Comparison of ENCODE assay signal across 10 cellular contexts in the genomic region with DNA sequence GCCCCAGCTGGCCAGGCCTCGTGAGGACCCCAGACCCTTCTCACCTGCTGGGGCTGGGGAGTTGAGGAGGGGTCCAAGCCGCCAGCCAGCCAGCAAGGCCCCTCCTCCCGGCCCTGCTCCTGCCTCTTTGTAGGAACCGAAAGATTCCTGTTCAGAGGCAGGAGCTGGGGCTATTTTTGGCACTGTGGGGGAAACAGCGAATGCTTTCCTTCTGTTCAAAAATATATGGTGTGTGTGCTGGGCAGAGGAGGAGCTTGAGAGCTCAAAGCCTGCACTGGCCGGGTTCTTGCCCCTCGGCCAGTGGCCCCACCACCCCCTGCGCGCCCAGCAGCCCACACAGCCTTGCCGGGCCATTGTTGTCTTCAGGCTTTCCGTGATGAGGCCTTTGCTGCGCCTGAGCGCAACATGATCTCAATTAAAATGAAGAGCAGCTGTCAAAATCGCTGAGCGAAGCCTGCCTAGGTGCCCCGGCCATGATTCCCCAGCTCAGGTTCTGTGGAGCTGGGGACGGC. TPM values are rescaled to one million over a fixed set of nuclear protein-coding genes. Genes with fewer than 3 reads are reported as not detected.
DNase-seq lines count a peak whose midpoint lies in the region; ATAC-seq, FAIRE-seq and TF ChIP-seq lines count a peak whose summit lies in the region.
"Had no signal": no experiment of that assay in that cellular context is flagged by ENCODE, and none has a peak within 500 bp of the region (broad histone marks: within the 10 kb centered on the region; RNA-seq: fewer than 3 reads in every experiment).

No MANE protein-coding gene starts in this region.

- CTCF ChIA-PET in activated naive CD4-positive, alpha-beta T cell treated with anti-CD3 and anti-CD28 coated beads for 36 hours (lab: Charles Lee), result interaction anchor here (0.6 to 0.7 kb wide), 2 partner anchors 51 to 58 kb away, joined by 3 to 4 read pairs; no protein-coding TSS in a partner anchor

- WGBS in prostate gland, result 59% methylated on average over 15 of the region's 17 CpGs

- H3K27me3 ChIP-seq in prostate gland (replicated peaks; ENCODE audit: insufficient read depth) (no peaks in the 10 kb centered on the region), foreskin keratinocyte (no peaks in the 10 kb centered on the region)

- H3K9me3 ChIP-seq in prostate gland, result no peaks in the 10 kb centered on the region

- FAIRE-seq in HTR-8/SVneo (lab: Jason Lieb, UNC), result no peak

- peaks cover 2% of the 10 kb centered on the region for H3K4me1 Mint-ChIP-seq in activated naive CD4-positive, alpha-beta T cell treated with anti-CD3 and anti-CD28 coated beads for 36 hours (ENCODE audit: low read depth)

- H3K36me3 ChIP-seq in prostate gland, result no peaks in the 10 kb centered on the region

- intact Hi-C loops in prostate gland (cut with DNase I), result no loop called here
- intact Hi-C loops in activated naive CD4-positive, alpha-beta T cell treated with anti-CD3 and anti-CD28 coated beads for 36 hours (cut with micrococcal nuclease), result no loop called here

- H3K4me1 ChIP-seq in prostate gland (replicated peaks) (peaks cover 6% of the 10 kb centered on the region), foreskin keratinocyte (no peaks in the 10 kb centered on the region)

- in situ Hi-C loops in G401 (cut with HindIII; ENCODE audit: low sequenced_read_pairs), result no loop called here

- TF ChIP-seq POLR2A in prostate gland (IDR thresholded peaks at IDR 0.05), result no peak

- TF ChIP-seq CTCF in fibroblast of villous mesenchyme (IDR thresholded peaks at IDR 0.05; ENCODE audit: insufficient read depth, low read depth, low read length) (no peak), prostate gland (IDR thresholded peaks at IDR 0.05) (no peak), foreskin keratinocyte (conservative IDR thresholded peaks at IDR 0.05) (no peak)

- H3K4me3 ChIP-seq in fibroblast of villous mesenchyme (ENCODE audit: low read depth, low read length), result peak overlapping the region; percentile 21
- no peak overlapping the region for H3K4me3 ChIP-seq in prostate gland

- peak overlapping the region; percentile 75 to 83 for H3K27ac ChIP-seq in prostate gland
- H3K27ac ChIP-seq in foreskin keratinocyte, result no peak overlapping the region

- no peak overlapping the region for H3K27ac Mint-ChIP-seq in activated naive CD4-positive, alpha-beta T cell treated with anti-CD3 and anti-CD28 coated beads for 36 hours

- H3K27me3 Mint-ChIP-seq in activated naive CD4-positive, alpha-beta T cell treated with anti-CD3 and anti-CD28 coated beads for 36 hours (ENCODE audit: low read depth), result no peaks in the 10 kb centered on the region

- H3K4me3 Mint-ChIP-seq in activated naive CD4-positive, alpha-beta T cell treated with anti-CD3 and anti-CD28 coated beads for 36 hours, result no peak overlapping the region

- H3K36me3 Mint-ChIP-seq in activated naive CD4-positive, alpha-beta T cell treated with anti-CD3 and anti-CD28 coated beads for 36 hours (ENCODE audit: low read depth), result no peaks in the 10 kb centered on the region

- ATAC-seq in SK-N-SH treated with all-trans-retinoic acid at 6 μM for 48 hours (peak; percentile 17), foreskin keratinocyte (no peak)

- peak; percentile 76 for DNase-seq in G401 (ENCODE audit: low spot score)
- DNase-seq in fibroblast of villous mesenchyme (ENCODE audit: low read depth), result peak; percentile 39
- DNase-seq in prostate gland (ENCODE audit: low spot score), result no peak
- DNase-seq in foreskin keratinocyte, result no peak
- DNase-seq in NCI-H2081 treated with DMSO at 0.1 percent for 48 hours (lab: John Stamatoyannopoulos, UW), result no peak
- DNase-seq in activated naive CD4-positive, alpha-beta T cell treated with anti-CD3 and anti-CD28 coated beads for 36 hours, result no peak
- no peak for DNase-seq in HTR-8/SVneo (ENCODE audit: insufficient read length, low spot score)
- DNase-seq: NCI-H2107, T1000 had no signal

- H3K9me3 Mint-ChIP-seq in activated naive CD4-positive, alpha-beta T cell treated with anti-CD3 and anti-CD28 coated beads for 36 hours, result no peaks in the 10 kb centered on the region

TF ChIP-seq in SK-N-SH treated with all-trans-retinoic acid at 6 μM for 48 hours, 23 proteins besides CTCF, POLR2A, EP300 and RAD21 (continues in another document):
- TF ChIP-seq GLIS3 (CRISPR knock-in tag; IDR thresholded peaks at IDR 0.05) (no peak), PPARA (CRISPR knock-in tag; IDR thresholded peaks at IDR 0.05; ENCODE audit: borderline replicate concordance) (no peak), TSHZ2 (CRISPR knock-in tag; IDR thresholded peaks at IDR 0.05) (no peak), TOX (CRISPR knock-in tag; IDR thresholded peaks at IDR 0.05; ENCODE audit: borderline replicate concordance) (no peak), BACH2 (CRISPR knock-in tag; IDR thresholded peaks at IDR 0.05; ENCODE audit: borderline replicate concordance) (no peak), CSRNP3 (CRISPR knock-in tag; IDR thresholded peaks at IDR 0.05) (no peak), OSR1 (CRISPR knock-in tag; IDR thresholded peaks at IDR 0.05) (no peak), ZNF70 (CRISPR knock-in tag; IDR thresholded peaks at IDR 0.05) (no peak)
- TF ChIP-seq, protein P1, sequence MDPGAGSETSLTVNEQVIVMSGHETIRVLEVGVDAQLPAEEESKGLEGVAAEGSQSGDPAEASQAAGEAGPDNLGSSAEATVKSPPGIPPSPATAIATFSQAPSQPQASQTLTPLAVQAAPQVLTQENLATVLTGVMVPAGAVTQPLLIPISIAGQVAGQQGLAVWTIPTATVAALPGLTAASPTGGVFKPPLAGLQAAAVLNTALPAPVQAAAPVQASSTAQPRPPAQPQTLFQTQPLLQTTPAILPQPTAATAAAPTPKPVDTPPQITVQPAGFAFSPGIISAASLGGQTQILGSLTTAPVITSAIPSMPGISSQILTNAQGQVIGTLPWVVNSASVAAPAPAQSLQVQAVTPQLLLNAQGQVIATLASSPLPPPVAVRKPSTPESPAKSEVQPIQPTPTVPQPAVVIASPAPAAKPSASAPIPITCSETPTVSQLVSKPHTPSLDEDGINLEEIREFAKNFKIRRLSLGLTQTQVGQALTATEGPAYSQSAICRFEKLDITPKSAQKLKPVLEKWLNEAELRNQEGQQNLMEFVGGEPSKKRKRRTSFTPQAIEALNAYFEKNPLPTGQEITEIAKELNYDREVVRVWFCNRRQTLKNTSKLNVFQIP (CRISPR knock-in tag; IDR thresholded peaks at IDR 0.05; ENCODE audit: borderline replicate concordance, low read depth), result no peak
- TF ChIP-seq, protein P2, sequence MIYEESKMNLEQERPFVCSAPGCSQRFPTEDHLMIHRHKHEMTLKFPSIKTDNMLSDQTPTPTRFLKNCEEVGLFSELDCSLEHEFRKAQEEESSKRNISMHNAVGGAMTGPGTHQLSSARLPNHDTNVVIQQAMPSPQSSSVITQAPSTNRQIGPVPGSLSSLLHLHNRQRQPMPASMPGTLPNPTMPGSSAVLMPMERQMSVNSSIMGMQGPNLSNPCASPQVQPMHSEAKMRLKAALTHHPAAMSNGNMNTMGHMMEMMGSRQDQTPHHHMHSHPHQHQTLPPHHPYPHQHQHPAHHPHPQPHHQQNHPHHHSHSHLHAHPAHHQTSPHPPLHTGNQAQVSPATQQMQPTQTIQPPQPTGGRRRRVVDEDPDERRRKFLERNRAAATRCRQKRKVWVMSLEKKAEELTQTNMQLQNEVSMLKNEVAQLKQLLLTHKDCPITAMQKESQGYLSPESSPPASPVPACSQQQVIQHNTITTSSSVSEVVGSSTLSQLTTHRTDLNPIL (CRISPR knock-in tag; IDR thresholded peaks at IDR 0.05; ENCODE audit: low read depth), result no peak

RNA-seq across cellular contexts. Expression of gene NCS1, which starts 13.3 kb away (rescaled TPM):
- 36.4 and 44.9 TPM in 2 replicates for total RNA-seq in G401 (2014; rRNA removed; shearing (Covaris generic))
- total RNA-seq in fibroblast of villous mesenchyme, result 30.0 and 42.7 TPM in 2 replicates
- 10 to 100 TPM; 19.1 to 28.5 TPM for total RNA-seq in prostate gland
- 44.0 and 44.7 TPM in 2 replicates for total RNA-seq in foreskin keratinocyte
- 36.2 and 39.1 TPM in 2 replicates for polyA plus RNA-seq in foreskin keratinocyte
- total RNA-seq in activated naive CD4-positive, alpha-beta T cell treated with anti-CD3 and anti-CD28 coated beads for 36 hours, result 10 to 100 TPM; 22.4 to 23.3 TPM

Comparison
In these comparisons a context has a peak if more than half of its experiments do, and no peak if none do; other contexts are left out.
1. DNase-seq: peak in G401 (single experiment) and fibroblast of villous mesenchyme (single experiment); none in prostate gland (single experiment), foreskin keratinocyte (0 of 2), NCI-H2081 treated with DMSO at 0.1 percent for 48 hours (single experiment), activated naive CD4-positive, alpha-beta T cell treated with anti-CD3 and anti-CD28 coated beads for 36 hours (single experiment) and HTR-8/SVneo (single experiment).